In genomic region chr6:20998748-20999448, GRCh38 we compare ENCODE assay signal across 17 cellular contexts.
"Had no signal": no experiment of that assay in that cellular context is flagged by ENCODE, and none has a peak within 500 bp of the region (broad histone marks: within the 10 kb centered on the region; RNA-seq: fewer than 3 reads in every experiment).

No MANE protein-coding gene starts in this region.

- H3K27me3 ChIP-seq: esophagus squamous epithelium, foreskin keratinocyte, upper lobe of right lung had no signal

- H3K36me3 ChIP-seq: lower lobe of right lung, thoracic aorta had no signal

- H3K4me3 Mint-ChIP-seq: activated T-helper 17 cell treated with anti-CD3 and anti-CD28 coated beads, Interleukin-2, amount 50 U/mL, for 72 hours; immature natural killer cell; neural crest cell had no signal

- H3K4me1 Mint-ChIP-seq: activated T-helper 17 cell treated with anti-CD3 and anti-CD28 coated beads, Interleukin-2, amount 50 U/mL, for 72 hours; immature natural killer cell had no signal

- H3K27me3 Mint-ChIP-seq: activated T-helper 17 cell treated with anti-CD3 and anti-CD28 coated beads, Interleukin-2, amount 50 U/mL, for 72 hours had no signal

- DNase-seq: activated CD4-positive, alpha-beta T cell treated with anti-CD3 and anti-CD28 coated beads, Interleukin-2, amount 50 U/mL, for 4 hours; activated CD4-positive, CD25-positive, alpha-beta regulatory T cell treated with anti-CD3 and anti-CD28 coated beads, Interleukin-2, amount 50 U/mL, for 72 hours; activated naive CD4-positive, alpha-beta T cell treated with Interleukin-2 at 50 U/mL for 16 hours; anterior cingulate cortex; cortex of kidney; effector CD4-positive, alpha-beta T cell; esophagus squamous epithelium; foreskin keratinocyte; head of caudate nucleus; immature natural killer cell; lower lobe of right lung; midbrain; upper lobe of right lung had no signal

- H3K27ac Mint-ChIP-seq: activated T-helper 17 cell treated with anti-CD3 and anti-CD28 coated beads, Interleukin-2, amount 50 U/mL, for 72 hours had no signal

- ATAC-seq: activated T-helper 17 cell treated with anti-CD3 and anti-CD28 coated beads, Interleukin-2, amount 50 U/mL, for 72 hours; foreskin keratinocyte; lower lobe of right lung; sciatic nerve; upper lobe of right lung had no signal

- H3K4me3 ChIP-seq: esophagus squamous epithelium, lower lobe of right lung, thoracic aorta, upper lobe of right lung had no signal

- H3K9me3 Mint-ChIP-seq: activated T-helper 17 cell treated with anti-CD3 and anti-CD28 coated beads, Interleukin-2, amount 50 U/mL, for 72 hours had no signal

- H3K27ac ChIP-seq: esophagus squamous epithelium, foreskin keratinocyte, lower lobe of right lung, thoracic aorta, upper lobe of right lung had no signal

- H3K9me3 ChIP-seq: esophagus squamous epithelium, lower lobe of right lung, thoracic aorta, upper lobe of right lung had no signal
